19 cellular contexts compared by ENCODE assay signal in the genomic region with DNA sequence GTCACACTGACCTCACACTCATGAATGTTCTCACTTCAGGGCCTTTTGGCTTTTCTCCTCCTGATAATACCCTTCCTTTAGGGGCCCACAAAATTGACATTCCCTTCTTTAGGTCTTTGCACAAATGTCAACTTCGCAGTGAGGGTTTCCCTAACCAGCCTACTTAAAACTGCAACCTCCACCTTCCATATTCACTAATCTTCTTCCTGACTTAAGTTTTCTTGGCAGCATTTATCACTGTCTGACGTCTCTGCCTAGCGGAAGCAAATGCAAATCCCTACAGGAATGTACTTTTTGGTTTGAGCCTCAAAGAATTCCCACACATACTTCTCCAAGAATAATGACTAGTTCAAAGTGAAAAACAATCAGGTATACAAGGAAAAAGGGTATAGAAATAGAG. TPM values are rescaled to one million over a fixed set of nuclear protein-coding genes. Genes with fewer than 3 reads are reported as not detected.
DNase-seq lines count a peak whose midpoint lies in the region; ATAC-seq, FAIRE-seq and TF ChIP-seq lines count a peak whose summit lies in the region.
"Had no signal": no experiment of that assay in that cellular context is flagged by ENCODE, and none has a peak within 500 bp of the region (broad histone marks: within the 10 kb centered on the region; RNA-seq: fewer than 3 reads in every experiment).

No MANE protein-coding gene starts in this region.

- no peak overlapping the region for H2AFZ ChIP-seq in H1 (ENCODE audit: low read length)

- no peak for FAIRE-seq in H1 (lab: Jason Lieb, UNC)

- H3K79me1 ChIP-seq in H1 (ENCODE audit: low read depth, low read length) (no peaks in the 10 kb centered on the region), mesendoderm (ENCODE audit: low read length) (no peaks in the 10 kb centered on the region)

- no peaks in the 10 kb centered on the region for H3K4me1 ChIP-seq in H1 (replicated peaks in 1 of 4; ENCODE audit: control insufficient read depth in 3 of 4, insufficient read depth in 4 of 4, low read length in 3 of 4)
- H3K4me1 ChIP-seq in mesendoderm (ENCODE audit: control insufficient read depth, low read depth, low read length): peaks cover 8% of the 10 kb centered on the region
- peaks cover 6% of the 10 kb centered on the region for H3K4me1 ChIP-seq in SJCRH30
- H3K4me1 ChIP-seq in naive thymus-derived CD4-positive, alpha-beta T cell (ENCODE audit: control insufficient read depth in 2 of 2, insufficient read depth in 2 of 2, low read length in 2 of 2): no peaks in the 10 kb centered on the region
- H3K4me1 ChIP-seq: SJSA1 had no signal

- H2AK5ac ChIP-seq in H1 (ENCODE audit: low read depth, low read length) (no peak overlapping the region), mesendoderm (ENCODE audit: low read length) (no peak overlapping the region)

- H3K56ac ChIP-seq in H1 (replicated peaks; ENCODE audit: insufficient read length, low read depth, low read length): no peak overlapping the region
- H3K56ac ChIP-seq in mesendoderm (ENCODE audit: low read length): no peak overlapping the region

- no peaks in the 10 kb centered on the region for H4K20me1 ChIP-seq in H1 (replicated peaks in 1 of 2; ENCODE audit: control insufficient read depth in 1 of 2, insufficient read depth in 2 of 2, low read length in 2 of 2)

- no peak overlapping the region for H3K9ac ChIP-seq in H1 (replicated peaks in 1 of 4; ENCODE audit: extremely low read depth in 1 of 4, low read depth in 3 of 4, low read length in 3 of 4)
- H3K9ac ChIP-seq in mesendoderm (ENCODE audit: low read length): no peak overlapping the region

- CTCF ChIA-PET in H1 (lab: Charles Lee; ENCODE audit: partially characterized antibody): interaction anchor here (0.7 to 1.3 kb wide), 2 partner anchors 10 to 11 kb away, joined by 3 to 6 read pairs; no protein-coding TSS in a partner anchor
- CTCF ChIA-PET in naive thymus-derived CD4-positive, alpha-beta T cell (lab: Charles Lee): no interaction called here

- no peak for TF ChIP-seq RAD21 in H1 (IDR thresholded peaks at IDR 0.05 in 1 of 2, conservative IDR thresholded peaks at IDR 0.05 in 1 of 2; ENCODE audit: low read depth in 2 of 2, low read length in 2 of 2)

- H3K9me3 Mint-ChIP-seq in naive thymus-derived CD4-positive, alpha-beta T cell: peaks cover 0 to 2% (median 0%) of the 10 kb centered on the region in 11 donors

- H3K27me3 ChIP-seq in H1 (replicated peaks in 1 of 4; ENCODE audit: control insufficient read depth in 3 of 4, extremely low read depth in 1 of 4, insufficient read depth in 3 of 4, low read length in 3 of 4) (no peaks in the 10 kb centered on the region), mesendoderm (ENCODE audit: insufficient read depth, low read length, poor library complexity) (no peaks in the 10 kb centered on the region), SJCRH30 (no peaks in the 10 kb centered on the region)
- no peaks in the 10 kb centered on the region for H3K27me3 ChIP-seq in naive thymus-derived CD4-positive, alpha-beta T cell (ENCODE audit: control insufficient read depth in 2 of 2, insufficient read depth in 2 of 2, low read length in 2 of 2)
- H3K27me3 ChIP-seq: SJSA1 had no signal

- H3K36me3 Mint-ChIP-seq in naive thymus-derived CD4-positive, alpha-beta T cell: peaks cover 0 to 57% (median 27%) of the 10 kb centered on the region in 5 donors

- H3K27ac Mint-ChIP-seq in naive thymus-derived CD4-positive, alpha-beta T cell: peak overlapping the region in 1 of 9 donors; percentile 52
- H3K27ac Mint-ChIP-seq: B cell had no signal

- H3K36me3 ChIP-seq in H1 (ENCODE audit: control insufficient read depth in 2 of 4, insufficient read depth in 4 of 4, low read length in 3 of 4) (peaks cover 0 to 11% (median 7%) of the 10 kb centered on the region in 4 experiments; a peak in 6 of 8 replicates), mesendoderm (ENCODE audit: control insufficient read depth, insufficient read depth, low read length) (no peaks in the 10 kb centered on the region), SJCRH30 (peaks cover 61% of the 10 kb centered on the region)
- H3K36me3 ChIP-seq in naive thymus-derived CD4-positive, alpha-beta T cell (ENCODE audit: control insufficient read depth in 2 of 3, insufficient read depth in 3 of 3, low read length in 3 of 3): no peaks in the 10 kb centered on the region

- H4K8ac ChIP-seq in H1 (ENCODE audit: extremely low read depth, insufficient read depth, low read length) (no peak overlapping the region), mesendoderm (ENCODE audit: low read depth, low read length) (no peak overlapping the region)

- H3K79me2 ChIP-seq in H1 (ENCODE audit: control insufficient read depth in 1 of 2, insufficient read depth in 2 of 2, low read length in 2 of 2) (no peaks in the 10 kb centered on the region), mesendoderm (ENCODE audit: control insufficient read depth, insufficient read depth, low read length) (no peaks in the 10 kb centered on the region)

- no peak overlapping the region for H2BK20ac ChIP-seq in H1 (ENCODE audit: low read length)

- DNase-seq in D341Med (ENCODE audit: low spot score) (peak; percentile 28), amniotic epithelial cell (ENCODE audit: low read depth) (peak; percentile 88), H1 (ENCODE audit: low read depth in 1 of 2, low spot score in 2 of 2) (no peak), mesendoderm (peak; percentile 88), glomerular visceral epithelial cell (ENCODE audit: extremely low spot score) (no peak), SJCRH30 (no peak)
- DNase-seq in naive thymus-derived CD4-positive, alpha-beta T cell: no peak
- DNase-seq: 8988T, COR-L47, DMS153, GF-D8, KG1, NCI-H1105 treated with DMSO at 0.1 percent for 48 hours, NCI-H1694, NCI-H2081 treated with DMSO at 0.1 percent for 48 hours, NCI-H510A treated with DMSO at 0.1 percent for 48 hours had no signal

- H3K4ac ChIP-seq in H1 (replicated peaks; ENCODE audit: insufficient read length, low read depth, low read length) (no peak overlapping the region), mesendoderm (ENCODE audit: low read depth, low read length) (no peak overlapping the region)

- H4K5ac ChIP-seq in H1 (ENCODE audit: insufficient read length, low read depth, low read length) (no peak overlapping the region), mesendoderm (ENCODE audit: low read length) (no peak overlapping the region)

- H4K91ac ChIP-seq in H1 (replicated peaks; ENCODE audit: insufficient read length, low read length): no peak overlapping the region

- H3K27ac ChIP-seq in H1 (ENCODE audit: low read depth, low read length): no peak overlapping the region
- peak overlapping the region; percentile 34 for H3K27ac ChIP-seq in mesendoderm (ENCODE audit: low read depth, low read length)
- no peak overlapping the region for H3K27ac ChIP-seq in SJCRH30
- H3K27ac ChIP-seq in naive thymus-derived CD4-positive, alpha-beta T cell (ENCODE audit: low read depth, low read length): no peak overlapping the region
- H3K27ac ChIP-seq: SJSA1 had no signal

- H2BK120ac ChIP-seq in H1 (replicated peaks; ENCODE audit: low read depth, low read length): no peak overlapping the region
- no peak overlapping the region for H2BK120ac ChIP-seq in mesendoderm (ENCODE audit: low read depth, low read length)

- no peak for TF ChIP-seq POLR2A in H1 (IDR thresholded peaks at IDR 0.05; ENCODE audit: control extremely low read depth in 1 of 2, low read depth in 2 of 2, low read length in 2 of 2)

- H2BK15ac ChIP-seq in H1 (ENCODE audit: low read length) (no peak overlapping the region), mesendoderm (replicated peaks; ENCODE audit: low read depth) (no peak overlapping the region)

- H3K23ac ChIP-seq in H1 (ENCODE audit: insufficient read length) (no peak overlapping the region), mesendoderm (ENCODE audit: low read length) (no peak overlapping the region)

- TF ChIP-seq CTCF in H1 (IDR thresholded peaks at IDR 0.05; ENCODE audit: control extremely low read depth in 1 of 3, insufficient read depth in 1 of 3, low read depth in 1 of 3, low read length in 3 of 3): no peak

- no peak overlapping the region for H3K14ac ChIP-seq in H1 (ENCODE audit: insufficient read length)

- H3K23me2 ChIP-seq in H1 (ENCODE audit: low read depth, low read length): no peaks in the 10 kb centered on the region

- H2BK5ac ChIP-seq in H1 (ENCODE audit: low read depth, low read length): no peak overlapping the region
- H2BK5ac ChIP-seq in mesendoderm (ENCODE audit: low read length): no peak overlapping the region

- H2BK12ac ChIP-seq in H1 (ENCODE audit: low read depth, low read length): no peak overlapping the region

- H3K27me3 Mint-ChIP-seq in naive thymus-derived CD4-positive, alpha-beta T cell: no peaks in the 10 kb centered on the region
- H3K27me3 Mint-ChIP-seq: B cell had no signal

- no peak for ATAC-seq in HG02870 (IDR thresholded peaks at IDR 0.05; ENCODE audit: unreplicated experiment)
- ATAC-seq in naive thymus-derived CD4-positive, alpha-beta T cell: no peak

- no peak for TF ChIP-seq EP300 in H1 (IDR thresholded peaks at IDR 0.05; ENCODE audit: borderline replicate concordance in 1 of 2, low read depth in 2 of 2, low read length in 2 of 2)

- H3K9me3 ChIP-seq in H1 (ENCODE audit: insufficient read depth in 2 of 2, low read depth in 1 of 2, low read length in 1 of 2) (no peaks in the 10 kb centered on the region), SJCRH30 (replicated peaks) (no peaks in the 10 kb centered on the region)
- no peaks in the 10 kb centered on the region for H3K9me3 ChIP-seq in naive thymus-derived CD4-positive, alpha-beta T cell (ENCODE audit: control insufficient read depth in 2 of 3, low read length in 3 of 3)
- H3K9me3 ChIP-seq: SJSA1 had no signal

- no peak overlapping the region for H3K4me3 Mint-ChIP-seq in naive thymus-derived CD4-positive, alpha-beta T cell
- H3K4me3 Mint-ChIP-seq: B cell had no signal

- peaks cover 0 to 4% (median 0%) of the 10 kb centered on the region in 7 donors for H3K4me1 Mint-ChIP-seq in naive thymus-derived CD4-positive, alpha-beta T cell
- H3K4me1 Mint-ChIP-seq: B cell had no signal

- POLR2A ChIA-PET in H1 (lab: Charles Lee; ENCODE audit: partially characterized antibody): no interaction called here
- POLR2A ChIA-PET in naive thymus-derived CD4-positive, alpha-beta T cell (lab: Charles Lee): no interaction called here

- intact Hi-C loops in naive thymus-derived CD4-positive, alpha-beta T cell (cut with micrococcal nuclease): no loop called here

- H3K4me3 ChIP-seq in H1 (ENCODE audit: extremely low read depth in 1 of 4, insufficient read depth in 2 of 4, low read depth in 3 of 4, low read length in 4 of 4): no peak overlapping the region
- no peak overlapping the region for H3K4me3 ChIP-seq in mesendoderm (ENCODE audit: low read length)
- H3K4me3 ChIP-seq in SJCRH30: no peak overlapping the region
- no peak overlapping the region for H3K4me3 ChIP-seq in naive thymus-derived CD4-positive, alpha-beta T cell (ENCODE audit: low read length)
- H3K4me3 ChIP-seq: SJSA1 had no signal

- 77% methylated on average over 3 of the region's 3 CpGs; no CpG with 5 or more reads in 1 of the 2 experiments for WGBS in H1 (ENCODE audit: extremely low coverage in 1 of 2, insufficient coverage in 1 of 2, insufficient read length in 1 of 2, insufficient replicate concordance in 2 of 2, low coverage in 1 of 2, low lambda C conversion rate in 2 of 2, missing lambda C conversion rate in 1 of 2), 2 experiments
- WGBS in mesendoderm (ENCODE audit: extremely low coverage, insufficient coverage, low lambda C conversion rate): no CpG with 5 or more reads among the region's 3 CpGs

- H3K18ac ChIP-seq in H1 (ENCODE audit: extremely low read depth, low read length) (no peak overlapping the region), mesendoderm (ENCODE audit: low read length) (no peak overlapping the region)

- no peak overlapping the region; a peak in 1 of 4 replicates for H3K4me2 ChIP-seq in H1 (ENCODE audit: insufficient read depth in 1 of 2, low read depth in 2 of 2, low read length in 2 of 2)
- no peak overlapping the region for H3K4me2 ChIP-seq in mesendoderm (ENCODE audit: low read length)

RNA-seq across cellular contexts. Expression of a gene that starts 32.8 kb away (rescaled TPM):
- 22.4 and 24.3 TPM in 2 replicates for total RNA-seq in H1 (2021; fragmentation: NEBNext Ultra II Directional; extraction: Animal tissue kit (Norgen Biotek cat#: 25700))
- 8.9 and 15.2 TPM in 2 replicates for polyA plus RNA-seq in H1 (2011; rRNA removed)
- 14.4 TPM for polyA plus RNA-seq in H1 (2011; cell fraction: cytosol; rRNA removed)
- 13.6 TPM for polyA plus RNA-seq in H1 (2011; cell fraction: nucleus; rRNA removed)
- polyA plus RNA-seq in H1 (2012, experiment 1 of 2): 11.2 to 16.8 TPM (median 15.6 TPM) in 4 replicates
- 0.94 TPM for polyA plus RNA-seq in H1 (2012, experiment 2 of 2)
- 12.0 TPM for polyA plus RNA-seq in H1 (2013, experiment 1 of 2)
- 12.1 TPM for polyA plus RNA-seq in H1 (2013, experiment 2 of 2)
- polyA minus RNA-seq in H1 (2011; rRNA and poly(A)+ RNA removed): 68.0 and 80.9 TPM in 2 replicates
- polyA minus RNA-seq in H1 (2011; cell fraction: cytosol; rRNA and poly(A)+ RNA removed): 14.3 TPM
- polyA minus RNA-seq in H1 (2011; cell fraction: nucleus; rRNA and poly(A)+ RNA removed): 49.4 TPM
- polyA plus RNA-seq in mesendoderm (2013, experiment 1 of 2): 17.9 TPM
- 17.7 TPM for polyA plus RNA-seq in mesendoderm (2013, experiment 2 of 2)
- 41.2 and 43.1 TPM in 2 replicates for total RNA-seq in SJCRH30 (2014; rRNA removed; shearing (Covaris generic))
- 10 to 100 TPM in 1 of 5 experiments, 1 to 10 TPM in 4; 7.3 to 33.5 (median 8.6) TPM for total RNA-seq in naive thymus-derived CD4-positive, alpha-beta T cell
- 1 to 10 TPM; 8.3 to 9.9 TPM for polyA plus RNA-seq in naive thymus-derived CD4-positive, alpha-beta T cell

RNA-seq across cellular contexts. Expression of a gene that starts 33.0 kb away (rescaled TPM):
- 46.9 and 48.7 TPM in 2 replicates for total RNA-seq in H1 (2021; fragmentation: NEBNext Ultra II Directional; extraction: Animal tissue kit (Norgen Biotek cat#: 25700))
- polyA plus RNA-seq in H1 (2011; rRNA removed): 31.0 and 36.0 TPM in 2 replicates
- 33.3 TPM for polyA plus RNA-seq in H1 (2011; cell fraction: cytosol; rRNA removed)
- polyA plus RNA-seq in H1 (2011; cell fraction: nucleus; rRNA removed): 40.3 TPM
- 39.7 to 62.7 TPM (median 47.9 TPM) in 4 replicates for polyA plus RNA-seq in H1 (2012, experiment 1 of 2)
- 5.7 TPM for polyA plus RNA-seq in H1 (2012, experiment 2 of 2)
- polyA plus RNA-seq in H1 (2013, experiment 1 of 2): 47.7 TPM
- polyA plus RNA-seq in H1 (2013, experiment 2 of 2): 49.6 TPM
- polyA minus RNA-seq in H1 (2011; rRNA and poly(A)+ RNA removed): 116 and 130 TPM in 2 replicates
- 34.9 TPM for polyA minus RNA-seq in H1 (2011; cell fraction: cytosol; rRNA and poly(A)+ RNA removed)
- 50.5 TPM for polyA minus RNA-seq in H1 (2011; cell fraction: nucleus; rRNA and poly(A)+ RNA removed)
- 58.2 TPM for polyA plus RNA-seq in mesendoderm (2013, experiment 1 of 2)
- polyA plus RNA-seq in mesendoderm (2013, experiment 2 of 2): 59.4 TPM
- total RNA-seq in SJCRH30 (2014; rRNA removed; shearing (Covaris generic)): 81.8 and 82.1 TPM in 2 replicates
- 10 to 100 TPM in 1 of 5 experiments, 1 to 10 TPM in 1, under 1 TPM in 3; 0.27 to 63.0 (median 0.78) TPM for total RNA-seq in naive thymus-derived CD4-positive, alpha-beta T cell
- under 1 TPM; 0.37 to 0.54 TPM for polyA plus RNA-seq in naive thymus-derived CD4-positive, alpha-beta T cell

Comparison
In these comparisons a context has a peak if more than half of its experiments do, and no peak if none do; other contexts are left out.
1. DNase-seq: peak in D341Med (single experiment), amniotic epithelial cell (single experiment) and mesendoderm (single experiment); none in H1 (0 of 2), glomerular visceral epithelial cell (single experiment), SJCRH30 (0 of 2) and naive thymus-derived CD4-positive, alpha-beta T cell (0 of 9).